24 cellular contexts compared by ENCODE assay signal in the genomic region with DNA sequence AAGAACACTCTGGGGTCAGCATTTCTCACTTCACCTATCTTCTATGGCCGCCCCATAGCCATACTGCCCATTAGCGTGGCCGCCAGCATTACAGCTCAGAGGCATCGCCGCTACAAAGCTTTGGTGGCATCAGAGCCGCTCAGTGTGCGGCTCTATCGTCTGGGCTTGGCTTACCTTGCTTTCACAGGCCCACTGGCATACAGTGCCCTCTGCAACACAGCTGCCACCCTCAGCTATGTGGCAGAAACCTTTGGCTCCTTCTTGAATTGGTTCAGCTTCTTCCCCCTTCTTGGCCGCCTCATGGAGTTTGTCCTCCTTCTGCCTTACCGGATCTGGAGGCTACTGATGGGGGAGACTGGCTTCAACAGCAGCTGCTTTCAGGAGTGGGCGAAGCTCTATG. TPM values are rescaled to one million over a fixed set of nuclear protein-coding genes. Genes with fewer than 3 reads are reported as not detected.
"Had no signal": no experiment of that assay in that cellular context is flagged by ENCODE, and none has a peak within 500 bp of the region (broad histone marks: within the 10 kb centered on the region; RNA-seq: fewer than 3 reads in every experiment).

No MANE protein-coding gene starts in this region.

- H3K9me3 Mint-ChIP-seq: activated CD4-positive, alpha-beta memory T cell treated with anti-CD3 and anti-CD28 coated beads for 36 hours; activated naive CD8-positive, alpha-beta T cell treated with anti-CD3 and anti-CD28 coated beads for 36 hours; activated T-helper 17 cell treated with anti-CD3 and anti-CD28 coated beads, Interleukin-2, amount 50 U/mL, for 72 hours; stimulated activated naive CD8-positive, alpha-beta T cell treated with anti-CD3 and anti-CD28 coated beads, Interleukin-15, Interleukin-2, amounts not matched to agents 100 ng/mL and 50 ng/mL, for 24 hours; T-helper 2 cell treated with Interferon-gamma antibody and Interleukin-4, amounts not matched to agents 5 μg/mL and 100 μg/mL, for 36 hours had no signal

- H3K4me3 Mint-ChIP-seq: activated CD4-positive, alpha-beta memory T cell treated with anti-CD3 and anti-CD28 coated beads for 36 hours; activated CD8-positive, alpha-beta memory T cell treated with anti-CD3 and anti-CD28 coated beads, Interleukin-2, amount 10 ng/mL, durations not matched to agents 7 days and 5 days; activated naive CD8-positive, alpha-beta T cell treated with anti-CD3 and anti-CD28 coated beads for 36 hours; activated T-helper 17 cell treated with anti-CD3 and anti-CD28 coated beads, Interleukin-2, amount 50 U/mL, for 72 hours; stimulated activated naive CD8-positive, alpha-beta T cell treated with anti-CD3 and anti-CD28 coated beads, Interleukin-15, Interleukin-2, amounts not matched to agents 100 ng/mL and 50 ng/mL, for 24 hours; T-helper 2 cell treated with Interferon-gamma antibody and Interleukin-4, amounts not matched to agents 5 μg/mL and 100 μg/mL, for 36 hours had no signal

- H3K9me3 ChIP-seq: left lung, suprapubic skin had no signal

- H3K9ac ChIP-seq: parathyroid adenoma had no signal

- H3K27ac ChIP-seq: cardiac muscle cell, epithelial cell of prostate, left lung, parathyroid adenoma, suprapubic skin had no signal

- H3K36me3 ChIP-seq: cardiac muscle cell, left lung, suprapubic skin had no signal

- H3K36me3 Mint-ChIP-seq: activated CD4-positive, alpha-beta memory T cell treated with anti-CD3 and anti-CD28 coated beads for 36 hours; activated CD8-positive, alpha-beta memory T cell treated with anti-CD3 and anti-CD28 coated beads, Interleukin-2, amount 10 ng/mL, durations not matched to agents 7 days and 5 days; activated naive CD8-positive, alpha-beta T cell treated with anti-CD3 and anti-CD28 coated beads for 36 hours had no signal

- ATAC-seq: activated CD8-positive, alpha-beta memory T cell treated with anti-CD3 and anti-CD28 coated beads, Interleukin-2, amount 10 ng/mL, durations not matched to agents 7 days and 5 days; activated T-helper 17 cell treated with anti-CD3 and anti-CD28 coated beads, Interleukin-2, amount 50 U/mL, for 72 hours; left lung had no signal

- H3K27ac Mint-ChIP-seq: activated CD4-positive, alpha-beta memory T cell treated with anti-CD3 and anti-CD28 coated beads for 36 hours; activated CD8-positive, alpha-beta memory T cell treated with anti-CD3 and anti-CD28 coated beads, Interleukin-2, amount 10 ng/mL, durations not matched to agents 7 days and 5 days; activated naive CD8-positive, alpha-beta T cell treated with anti-CD3 and anti-CD28 coated beads for 36 hours; activated T-helper 17 cell treated with anti-CD3 and anti-CD28 coated beads, Interleukin-2, amount 50 U/mL, for 72 hours; stimulated activated naive CD8-positive, alpha-beta T cell treated with anti-CD3 and anti-CD28 coated beads, Interleukin-15, Interleukin-2, amounts not matched to agents 100 ng/mL and 50 ng/mL, for 24 hours; T-helper 2 cell treated with Interferon-gamma antibody and Interleukin-4, amounts not matched to agents 5 μg/mL and 100 μg/mL, for 36 hours had no signal

- DNase-seq: activated CD4-positive, alpha-beta memory T cell treated with anti-CD3 and anti-CD28 coated beads for 36 hours; activated CD4-positive, alpha-beta T cell treated with anti-CD3 and anti-CD28 coated beads for 4 hours; activated CD8-positive, alpha-beta memory T cell treated with anti-CD3 and anti-CD28 coated beads, Interleukin-2, amount 10 ng/mL, durations not matched to agents 7 days and 5 days; activated naive CD4-positive, alpha-beta T cell; activated naive CD8-positive, alpha-beta T cell treated with anti-CD3 and anti-CD28 coated beads for 36 hours; activated T-cell treated with anti-CD3 and anti-CD28 coated beads, Interleukin-2, amount 50 U/mL, for 1 hour; amygdala; dermis blood vessel endothelial cell; foreskin fibroblast; hypothalamus; left lung; mammary epithelial cell; stimulated activated CD4-positive, alpha-beta T cell treated with anti-CD3 and anti-CD28 coated beads, Interleukin-12 subunit alpha, Interleukin-12 subunit beta, amount 100 ng/mL, for 4 hours; trophoblast cell had no signal

- H3K4me3 ChIP-seq: cardiac muscle cell, left lung, suprapubic skin had no signal

RNA-seq across cellular contexts. Expression of gene DNAJC22, which starts 2.6 kb away (rescaled TPM):
- total RNA-seq: activated naive CD8-positive, alpha-beta T cell treated with anti-CD3 and anti-CD28 coated beads for 36 hours; activated T-helper 17 cell treated with anti-CD3 and anti-CD28 coated beads, Interleukin-2, amount 50 U/mL, for 72 hours had no signal
- polyA plus RNA-seq: keratinocyte had no signal

RNA-seq across cellular contexts. Expression of gene C1QL4, which starts 12.3 kb away (rescaled TPM):
- total RNA-seq: activated CD4-positive, alpha-beta memory T cell treated with anti-CD3 and anti-CD28 coated beads for 36 hours; activated CD8-positive, alpha-beta memory T cell treated with anti-CD3 and anti-CD28 coated beads, Interleukin-2, amount 10 ng/mL, durations not matched to agents 7 days and 5 days; activated naive CD8-positive, alpha-beta T cell treated with anti-CD3 and anti-CD28 coated beads for 36 hours; activated T-helper 17 cell treated with anti-CD3 and anti-CD28 coated beads, Interleukin-2, amount 50 U/mL, for 72 hours; cardiac muscle cell; left lung had no signal
- polyA plus RNA-seq: cardiac muscle cell had no signal

RNA-seq across cellular contexts. Expression of gene PRPH, which starts 54.3 kb away (rescaled TPM):
- total RNA-seq: activated CD4-positive, alpha-beta memory T cell treated with anti-CD3 and anti-CD28 coated beads for 36 hours; activated naive CD8-positive, alpha-beta T cell treated with anti-CD3 and anti-CD28 coated beads for 36 hours; dermis blood vessel endothelial cell; myocyte; renal cortical epithelial cell had no signal
- polyA plus RNA-seq: mammary epithelial cell had no signal
